ENCODE assay signal across 10 cellular contexts in the genomic region with DNA sequence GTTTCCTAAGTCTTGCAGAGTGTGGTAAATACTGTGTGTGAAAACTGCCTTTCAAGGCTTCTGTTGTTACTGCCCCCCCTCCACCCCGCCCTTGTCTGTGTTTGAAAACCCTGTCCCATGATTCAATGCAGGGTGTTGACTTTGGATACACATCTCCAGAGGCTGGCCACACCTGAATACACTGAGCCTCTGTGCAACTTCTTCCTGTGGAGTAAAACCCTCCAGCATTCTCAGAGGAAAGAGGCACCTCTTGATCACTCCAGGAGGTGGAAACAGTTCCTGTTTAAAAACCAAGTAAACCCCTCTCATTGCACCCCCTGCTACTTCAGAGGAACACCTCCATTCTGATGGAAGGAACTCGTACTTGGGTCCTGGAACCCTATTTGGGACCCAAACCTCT.
DNase-seq lines count a peak whose midpoint lies in the region; ATAC-seq and TF ChIP-seq lines count a peak whose summit lies in the region.
"Had no signal": no experiment of that assay in that cellular context is flagged by ENCODE, and none has a peak within 500 bp of the region (broad histone marks: within the 10 kb centered on the region; RNA-seq: fewer than 3 reads in every experiment).

No MANE protein-coding gene starts in this region.

- peaks cover 65% of the 10 kb centered on the region for H3K4me1 Mint-ChIP-seq in activated CD4-positive, alpha-beta memory T cell treated with anti-CD3 and anti-CD28 coated beads, Interleukin-2, amount 10 ng/mL, durations not matched to agents 7 days and 5 days

- WGBS in heart right ventricle, 2 donors, result 65 to 74% methylated on average over 2 of the region's 2 CpGs

- no peak overlapping the region for H3K4me3 ChIP-seq in AG10803 (ENCODE audit: low read length)
- no peak overlapping the region for H3K4me3 ChIP-seq in HEK293 (ENCODE audit: low read depth, low read length)
- no peak overlapping the region for H3K4me3 ChIP-seq in heart right ventricle

- H3K36me3 ChIP-seq in HEK293 (ENCODE audit: control insufficient read depth in 2 of 2, insufficient read depth in 1 of 2, low read length in 2 of 2), result no peaks in the 10 kb centered on the region
- no peaks in the 10 kb centered on the region for H3K36me3 ChIP-seq in heart right ventricle

- no peak for TF ChIP-seq CTCF in AG10803 (conservative IDR thresholded peaks at IDR 0.05; ENCODE audit: low read length)
- no peak for TF ChIP-seq CTCF in HEK293 (tag by site-specific recombination; IDR thresholded peaks at IDR 0.05)
- TF ChIP-seq CTCF in heart right ventricle (IDR thresholded peaks at IDR 0.05), result no peak

- peaks cover 13% of the 10 kb centered on the region for H3K36me3 Mint-ChIP-seq in activated CD4-positive, alpha-beta memory T cell treated with anti-CD3 and anti-CD28 coated beads, Interleukin-2, amount 10 ng/mL, durations not matched to agents 7 days and 5 days (ENCODE audit: low read depth)
- H3K36me3 Mint-ChIP-seq: IgD-negative memory B cell had no signal

- H3K27ac Mint-ChIP-seq in activated CD4-positive, alpha-beta memory T cell treated with anti-CD3 and anti-CD28 coated beads, Interleukin-2, amount 10 ng/mL, durations not matched to agents 7 days and 5 days, result peak overlapping the region; percentile 82
- H3K27ac Mint-ChIP-seq: dendritic cell treated with granulocyte-macrophage colony-stimulating factor and Interleukin-4, amounts not matched to agents 40 ng/mL and 50 ng/mL, for 4 days; IgD-negative memory B cell had no signal

- H3K27ac ChIP-seq in HEK293 (ENCODE audit: extremely low read depth, low read depth, low read length) (no peak overlapping the region), heart right ventricle (no peak overlapping the region)

- H3K4me1 ChIP-seq in HEK293 (ENCODE audit: control insufficient read depth, insufficient read depth, low read length) (peaks cover 4% of the 10 kb centered on the region; the same call in 1 of the 2 replicates), heart right ventricle (peaks cover 0 to 29% (median 4%) of the 10 kb centered on the region in 9 donors)

- no peaks in the 10 kb centered on the region for H3K27me3 Mint-ChIP-seq in activated CD4-positive, alpha-beta memory T cell treated with anti-CD3 and anti-CD28 coated beads, Interleukin-2, amount 10 ng/mL, durations not matched to agents 7 days and 5 days
- H3K27me3 Mint-ChIP-seq: dendritic cell treated with granulocyte-macrophage colony-stimulating factor and Interleukin-4, amounts not matched to agents 40 ng/mL and 50 ng/mL, for 4 days had no signal

- ATAC-seq in heart right ventricle (no peak), GM19328 (IDR thresholded peaks at IDR 0.05; ENCODE audit: unreplicated experiment) (no peak)

- CTCF ChIA-PET in HEK293 (lab: Yijun Ruan, JAX), result interaction anchor here (0.7 to 1.0 kb wide), 4 partner anchors 16 to 547 kb away, joined by 3 to 4 read pairs (median 3); no protein-coding TSS in a partner anchor
- CTCF ChIA-PET in activated CD4-positive, alpha-beta memory T cell treated with anti-CD3 and anti-CD28 coated beads, Interleukin-2, amount 10 ng/mL, durations not matched to agents 7 days and 5 days (lab: Charles Lee), result interaction anchor here (3.1 kb wide), 1 partner anchor 16 kb away, joined by 13 read pairs; no protein-coding TSS in a partner anchor

- no peaks in the 10 kb centered on the region for H3K9me3 Mint-ChIP-seq in activated CD4-positive, alpha-beta memory T cell treated with anti-CD3 and anti-CD28 coated beads, Interleukin-2, amount 10 ng/mL, durations not matched to agents 7 days and 5 days
- H3K9me3 Mint-ChIP-seq: dendritic cell treated with granulocyte-macrophage colony-stimulating factor and Interleukin-4, amounts not matched to agents 40 ng/mL and 50 ng/mL, for 4 days; IgD-negative memory B cell had no signal

- no peaks in the 10 kb centered on the region for H3K9me3 ChIP-seq in HEK293 (ENCODE audit: control insufficient read depth, insufficient read depth, low read depth, low read length)
- H3K9me3 ChIP-seq in heart right ventricle, result no peaks in the 10 kb centered on the region

- intact Hi-C loops in heart right ventricle (cut with DNase I), result loop anchor here in 1 of 10 donors (10.0 kb wide), 1 partner anchor 973 kb away; no protein-coding TSS in a partner anchor

- no peak overlapping the region for H3K4me3 Mint-ChIP-seq in activated CD4-positive, alpha-beta memory T cell treated with anti-CD3 and anti-CD28 coated beads, Interleukin-2, amount 10 ng/mL, durations not matched to agents 7 days and 5 days
- H3K4me3 Mint-ChIP-seq: dendritic cell treated with granulocyte-macrophage colony-stimulating factor and Interleukin-4, amounts not matched to agents 40 ng/mL and 50 ng/mL, for 4 days; IgD-negative memory B cell had no signal

- no peaks in the 10 kb centered on the region for H3K27me3 ChIP-seq in heart right ventricle

- POLR2A ChIA-PET in HEK293 (lab: Yijun Ruan, JAX), result no interaction called here
- POLR2A ChIA-PET in activated CD4-positive, alpha-beta memory T cell treated with anti-CD3 and anti-CD28 coated beads, Interleukin-2, amount 10 ng/mL, durations not matched to agents 7 days and 5 days (lab: Charles Lee), result no interaction called here

- peak; percentile 7 for DNase-seq in AG10803 (ENCODE audit: low read depth)
- peak; percentile 45 for DNase-seq in activated CD4-positive, alpha-beta memory T cell treated with anti-CD3 and anti-CD28 coated beads, Interleukin-2, amount 10 ng/mL, durations not matched to agents 7 days and 5 days
- DNase-seq in kidney glomerular epithelial cell (lab: John Stamatoyannopoulos, UW), result peak; percentile 35
- no peak for DNase-seq in inferior parietal cortex (ENCODE audit: extremely low spot score)
- DNase-seq in NOMO-1 treated with DMSO at 0.1 percent for 48 hours (lab: John Stamatoyannopoulos, UW; ENCODE audit: unreplicated experiment), result no peak
- DNase-seq in heart right ventricle, result no peak

TF ChIP-seq in HEK293, 187 proteins besides CTCF, POLR2A, EP300 and RAD21 (continues in another document):
- TF ChIP-seq KLF1 (tag by site-specific recombination; IDR thresholded peaks at IDR 0.05), result peak; percentile 51; the same call in 1 of the 2 replicates
- TF ChIP-seq, protein P1, sequence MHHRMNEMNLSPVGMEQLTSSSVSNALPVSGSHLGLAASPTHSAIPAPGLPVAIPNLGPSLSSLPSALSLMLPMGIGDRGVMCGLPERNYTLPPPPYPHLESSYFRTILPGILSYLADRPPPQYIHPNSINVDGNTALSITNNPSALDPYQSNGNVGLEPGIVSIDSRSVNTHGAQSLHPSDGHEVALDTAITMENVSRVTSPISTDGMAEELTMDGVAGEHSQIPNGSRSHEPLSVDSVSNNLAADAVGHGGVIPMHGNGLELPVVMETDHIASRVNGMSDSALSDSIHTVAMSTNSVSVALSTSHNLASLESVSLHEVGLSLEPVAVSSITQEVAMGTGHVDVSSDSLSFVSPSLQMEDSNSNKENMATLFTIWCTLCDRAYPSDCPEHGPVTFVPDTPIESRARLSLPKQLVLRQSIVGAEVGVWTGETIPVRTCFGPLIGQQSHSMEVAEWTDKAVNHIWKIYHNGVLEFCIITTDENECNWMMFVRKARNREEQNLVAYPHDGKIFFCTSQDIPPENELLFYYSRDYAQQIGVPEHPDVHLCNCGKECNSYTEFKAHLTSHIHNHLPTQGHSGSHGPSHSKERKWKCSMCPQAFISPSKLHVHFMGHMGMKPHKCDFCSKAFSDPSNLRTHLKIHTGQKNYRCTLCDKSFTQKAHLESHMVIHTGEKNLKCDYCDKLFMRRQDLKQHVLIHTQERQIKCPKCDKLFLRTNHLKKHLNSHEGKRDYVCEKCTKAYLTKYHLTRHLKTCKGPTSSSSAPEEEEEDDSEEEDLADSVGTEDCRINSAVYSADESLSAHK (tag by site-specific recombination; IDR thresholded peaks at IDR 0.05), result no peak
- TF ChIP-seq ZIC2 (tag by site-specific recombination; IDR thresholded peaks at IDR 0.05), result peak; percentile 47
- no peak for TF ChIP-seq ZNF623 (tag by site-specific recombination; IDR thresholded peaks at IDR 0.05)
- no peak for TF ChIP-seq ZNF776 (tag by site-specific recombination; IDR thresholded peaks at IDR 0.05; ENCODE audit: borderline replicate concordance)
- TF ChIP-seq, protein P2, sequence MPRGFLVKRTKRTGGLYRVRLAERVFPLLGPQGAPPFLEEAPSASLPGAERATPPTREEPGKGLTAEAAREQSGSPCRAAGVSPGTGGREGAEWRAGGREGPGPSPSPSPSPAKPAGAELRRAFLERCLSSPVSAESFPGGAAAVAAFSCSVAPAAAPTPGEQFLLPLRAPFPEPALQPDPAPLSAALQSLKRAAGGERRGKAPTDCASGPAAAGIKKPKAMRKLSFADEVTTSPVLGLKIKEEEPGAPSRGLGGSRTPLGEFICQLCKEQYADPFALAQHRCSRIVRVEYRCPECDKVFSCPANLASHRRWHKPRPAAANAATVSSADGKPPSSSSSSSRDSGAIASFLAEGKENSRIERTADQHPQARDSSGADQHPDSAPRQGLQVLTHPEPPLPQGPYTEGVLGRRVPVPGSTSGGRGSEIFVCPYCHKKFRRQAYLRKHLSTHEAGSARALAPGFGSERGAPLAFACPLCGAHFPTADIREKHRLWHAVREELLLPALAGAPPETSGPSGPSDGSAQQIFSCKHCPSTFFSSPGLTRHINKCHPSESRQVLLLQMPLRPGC (tag by site-specific recombination; IDR thresholded peaks at IDR 0.05), result no peak
- TF ChIP-seq, protein P3, sequence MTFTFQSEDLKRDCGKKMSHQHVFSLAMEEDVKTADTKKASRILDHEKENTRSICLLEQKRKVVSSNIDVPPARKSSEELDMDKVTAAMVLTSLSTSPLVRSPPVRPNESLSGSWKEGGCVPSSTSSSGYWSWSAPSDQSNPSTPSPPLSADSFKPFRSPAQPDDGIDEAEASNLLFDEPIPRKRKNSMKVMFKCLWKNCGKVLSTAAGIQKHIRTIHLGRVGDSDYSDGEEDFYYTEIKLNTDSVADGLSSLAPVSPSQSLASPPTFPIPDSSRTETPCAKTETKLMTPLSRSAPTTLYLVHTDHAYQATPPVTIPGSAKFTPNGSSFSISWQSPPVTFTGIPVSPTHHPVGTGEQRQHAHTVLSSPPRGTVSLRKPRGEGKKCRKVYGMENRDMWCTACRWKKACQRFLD (tag by site-specific recombination; IDR thresholded peaks at IDR 0.05), result no peak
- TF ChIP-seq GLIS1 (tag by site-specific recombination; IDR thresholded peaks at IDR 0.05), result 0 out of 2 replicates have a peak, but pooled peaks have one; percentile 11

Comparison
In these comparisons a context has a peak if more than half of its experiments do, and no peak if none do; other contexts are left out.
1. DNase-seq: peak in AG10803 (single experiment), activated CD4-positive, alpha-beta memory T cell treated with anti-CD3 and anti-CD28 coated beads, Interleukin-2, amount 10 ng/mL, durations not matched to agents 7 days and 5 days (single experiment) and kidney glomerular epithelial cell (single experiment); none in inferior parietal cortex (single experiment), NOMO-1 treated with DMSO at 0.1 percent for 48 hours (single experiment) and heart right ventricle (0 of 2).